Comparison of ENCODE assay signal across 11 cellular contexts in the genomic region with DNA sequence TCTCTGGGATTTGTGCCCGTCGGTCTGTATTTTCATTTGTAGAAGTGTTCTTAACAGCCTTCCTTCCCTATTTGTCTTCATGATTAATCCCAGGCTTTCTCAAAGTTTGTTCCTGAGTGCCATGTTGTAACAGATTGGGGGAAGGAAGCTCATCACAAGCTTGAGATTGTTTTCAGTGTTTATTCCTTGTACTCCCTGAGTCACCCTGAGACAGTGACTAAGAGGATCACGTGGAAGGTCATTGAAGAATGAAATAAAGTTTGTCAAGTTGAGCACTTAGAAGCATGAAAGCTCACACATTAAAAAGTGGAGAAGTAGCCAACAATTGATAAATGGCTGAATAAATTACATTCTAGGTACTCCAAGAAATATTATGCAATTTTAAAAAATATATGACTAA.
DNase-seq lines count a peak whose midpoint lies in the region; ATAC-seq and TF ChIP-seq lines count a peak whose summit lies in the region.
"Had no signal": no experiment of that assay in that cellular context is flagged by ENCODE, and none has a peak within 500 bp of the region (broad histone marks: within the 10 kb centered on the region; RNA-seq: fewer than 3 reads in every experiment).

No MANE protein-coding gene starts in this region.

- H3K4me1 ChIP-seq in right atrium auricular region, result no peaks in the 10 kb centered on the region

- no peaks in the 10 kb centered on the region for H3K27me3 ChIP-seq in right atrium auricular region

- no peak overlapping the region for H3K27ac ChIP-seq in right atrium auricular region
- H3K27ac ChIP-seq: coronary artery had no signal

- no peak overlapping the region for H3K4me3 ChIP-seq in right atrium auricular region
- H3K4me3 ChIP-seq: coronary artery had no signal

- H3K9me3 ChIP-seq in right atrium auricular region, result no peaks in the 10 kb centered on the region

- ATAC-seq in GM21786 (IDR thresholded peaks at IDR 0.05; ENCODE audit: unreplicated experiment) (peak; percentile 31), HG03439 (IDR thresholded peaks at IDR 0.05; ENCODE audit: unreplicated experiment) (no peak)

- H3K36me3 ChIP-seq in right atrium auricular region, result no peaks in the 10 kb centered on the region

- DNase-seq in AG08396 (ENCODE audit: low spot score), result peak; percentile 47
- DNase-seq in RKO (ENCODE audit: low spot score), result peak; percentile 29
- peak; percentile 3 for DNase-seq in hepatic stellate cell (ENCODE audit: low spot score)
- no peak for DNase-seq in hypothalamus (lab: John Stamatoyannopoulos, UW)
- no peak for DNase-seq in right atrium auricular region (ENCODE audit: low spot score)
- DNase-seq in NCI-H526 (lab: John Stamatoyannopoulos, UW), result no peak
- DNase-seq: activated CD4-positive, alpha-beta T cell treated with anti-CD3 and anti-CD28 coated beads, Interleukin-2, amount 10 ng/mL, durations not matched to agents 7 days and 5 days; naive B cell had no signal

- TF ChIP-seq CTCF in right atrium auricular region (IDR thresholded peaks at IDR 0.05), result no peak

Comparison
In these comparisons a context has a peak if more than half of its experiments do, and no peak if none do; other contexts are left out.
1. DNase-seq: peak in AG08396 (single experiment), RKO (single experiment) and hepatic stellate cell (single experiment); none in hypothalamus (0 of 51), right atrium auricular region (single experiment) and NCI-H526 (0 of 2).